ENCODE assay signal across 28 cellular contexts in genomic region chr14:51901475-51902024, GRCh38. TPM values are rescaled to one million over a fixed set of nuclear protein-coding genes. Genes with fewer than 3 reads are reported as not detected.
DNase-seq lines count a peak whose midpoint lies in the region; ATAC-seq and TF ChIP-seq lines count a peak whose summit lies in the region.
"Had no signal": no experiment of that assay in that cellular context is flagged by ENCODE, and none has a peak within 500 bp of the region (broad histone marks: within the 10 kb centered on the region; RNA-seq: fewer than 3 reads in every experiment).

No MANE protein-coding gene starts in this region.

- peaks cover 86% of the 10 kb centered on the region for H3K36me3 Mint-ChIP-seq in activated T-cell treated with anti-CD3 and anti-CD28 coated beads, Interleukin-2, amount 50 U/mL, for 24 hours (ENCODE audit: low read depth)
- peaks cover 88% of the 10 kb centered on the region for H3K36me3 Mint-ChIP-seq in CD4-positive, alpha-beta T cell (ENCODE audit: low read depth)
- H3K36me3 Mint-ChIP-seq in T-helper 17 cell (ENCODE audit: low read depth) (no peaks in the 10 kb centered on the region), memory B cell (peaks cover 24% of the 10 kb centered on the region)
- H3K36me3 Mint-ChIP-seq: mesothelial cell of epicardium, type B pancreatic cell had no signal

- H3K4me1 Mint-ChIP-seq in activated T-cell treated with anti-CD3 and anti-CD28 coated beads, Interleukin-2, amount 50 U/mL, for 24 hours (ENCODE audit: low read depth), result peaks cover 71% of the 10 kb centered on the region
- H3K4me1 Mint-ChIP-seq in CD4-positive, alpha-beta T cell (ENCODE audit: low read depth), result peaks cover 81% of the 10 kb centered on the region
- H3K4me1 Mint-ChIP-seq in T-helper 17 cell (peaks cover 38% of the 10 kb centered on the region), memory B cell (peaks cover 23% of the 10 kb centered on the region)
- H3K4me1 Mint-ChIP-seq: mesothelial cell of epicardium, nephron had no signal

- ATAC-seq in CD4-positive, alpha-beta T cell (ENCODE audit: poor library complexity), result peak; percentile 79
- ATAC-seq in T-helper 17 cell (peak; percentile 61), memory B cell (ENCODE audit: low read depth) (no peak), GM21576 (IDR thresholded peaks at IDR 0.05; ENCODE audit: unreplicated experiment) (no peak), HG03025 (IDR thresholded peaks at IDR 0.05; ENCODE audit: low FRiP score, unreplicated experiment) (no peak)
- ATAC-seq: A549; activated T-cell treated with anti-CD3 and anti-CD28 coated beads, Interleukin-2, amount 50 U/mL, for 72 hours; left ventricle myocardium superior; Panc1; pancreas had no signal

- CTCF ChIA-PET in CD4-positive, alpha-beta T cell (lab: Charles Lee), result interaction anchor here (0.6 to 1.4 kb wide), 6 partner anchors 12 to 77 kb away, joined by 3 to 5 read pairs (median 4); partner anchors contain the start of gene GNG2

- peaks cover 9% of the 10 kb centered on the region for H3K9me3 ChIP-seq in CD4-positive, alpha-beta T cell (ENCODE audit: control insufficient read depth, low read length)
- H3K9me3 ChIP-seq in T-helper 17 cell (ENCODE audit: control insufficient read depth, low read length, poor library complexity, severe bottlenecking), result peaks cover 18% of the 10 kb centered on the region
- H3K9me3 ChIP-seq: pancreas had no signal

- intact Hi-C loops in CD4-positive, alpha-beta T cell (cut with DNase I, micrococcal nuclease), result loop anchor here in 1 of 2 experiments (10.0 kb wide), 1 partner anchor 47 kb away; no protein-coding TSS in a partner anchor

- no peak overlapping the region for H3K4me3 Mint-ChIP-seq in activated T-cell treated with anti-CD3 and anti-CD28 coated beads, Interleukin-2, amount 50 U/mL, for 24 hours
- H3K4me3 Mint-ChIP-seq in CD4-positive, alpha-beta T cell, result no peak overlapping the region
- H3K4me3 Mint-ChIP-seq in T-helper 17 cell (no peak overlapping the region), memory B cell (no peak overlapping the region)
- H3K4me3 Mint-ChIP-seq: activated T-cell treated with anti-CD3 and anti-CD28 coated beads, Interleukin-2, amount 50 U/mL, for 72 hours; mesothelial cell of epicardium; nephron; type B pancreatic cell had no signal

- H3K27ac Mint-ChIP-seq in activated T-cell treated with anti-CD3 and anti-CD28 coated beads, Interleukin-2, amount 50 U/mL, for 24 hours, result peak overlapping the region; percentile 10
- H3K27ac Mint-ChIP-seq in CD4-positive, alpha-beta T cell, result peak overlapping the region; percentile 65
- H3K27ac Mint-ChIP-seq in T-helper 17 cell, result peak overlapping the region; percentile 77
- H3K27ac Mint-ChIP-seq in memory B cell, result peak overlapping the region; percentile 14
- H3K27ac Mint-ChIP-seq: mesothelial cell of epicardium, nephron, type B pancreatic cell had no signal

- H3K27me3 ChIP-seq in CD4-positive, alpha-beta T cell (ENCODE audit: control insufficient read depth, insufficient read depth, low read length), result no peaks in the 10 kb centered on the region
- H3K27me3 ChIP-seq: pancreas had no signal

- no peak for TF ChIP-seq CTCF in CD4-positive, alpha-beta T cell (IDR thresholded peaks at IDR 0.05)

- POLR2A ChIA-PET in CD4-positive, alpha-beta T cell (lab: Charles Lee), result interaction anchor here (0.6 kb wide), 1 partner anchor 12 kb away, joined by 3 read pairs; no protein-coding TSS in a partner anchor

- peaks cover 19% of the 10 kb centered on the region for H3K9me3 Mint-ChIP-seq in activated T-cell treated with anti-CD3 and anti-CD28 coated beads, Interleukin-2, amount 50 U/mL, for 24 hours
- no peaks in the 10 kb centered on the region for H3K9me3 Mint-ChIP-seq in CD4-positive, alpha-beta T cell
- peaks cover 2% of the 10 kb centered on the region for H3K9me3 Mint-ChIP-seq in memory B cell
- H3K9me3 Mint-ChIP-seq: nephron, type B pancreatic cell had no signal

- no peaks in the 10 kb centered on the region for H3K27me3 Mint-ChIP-seq in activated T-cell treated with anti-CD3 and anti-CD28 coated beads, Interleukin-2, amount 50 U/mL, for 24 hours
- no peaks in the 10 kb centered on the region for H3K27me3 Mint-ChIP-seq in CD4-positive, alpha-beta T cell
- no peaks in the 10 kb centered on the region for H3K27me3 Mint-ChIP-seq in T-helper 17 cell
- no peaks in the 10 kb centered on the region for H3K27me3 Mint-ChIP-seq in memory B cell
- H3K27me3 Mint-ChIP-seq: type B pancreatic cell had no signal

- no peak for DNase-seq in activated T-cell treated with anti-CD3 and anti-CD28 coated beads, Interleukin-2, amount 50 U/mL, for 24 hours
- no peak for DNase-seq in activated T-cell treated with anti-CD3 and anti-CD28 coated beads for 4 hours
- peak in 6 of 10 experiments; percentile 5 to 36 (median 10) for DNase-seq in CD4-positive, alpha-beta T cell
- DNase-seq in T-helper 17 cell, result no peak
- DNase-seq in memory B cell (ENCODE audit: low spot score in 2 of 2), result no peak
- no peak for DNase-seq in globus pallidus (ENCODE audit: low spot score)
- DNase-seq: activated T-cell treated with anti-CD3 and anti-CD28 coated beads, Interleukin-2, amount 50 U/mL, for 72 hours; AML-193; DMS79; GF-D8; glutamatergic neuron; left ventricle myocardium superior; NCI-H1092 treated with DMSO at 0.1 percent for 48 hours; NCI-H187 treated with DMSO at 0.1 percent for 48 hours; NCI-H524 treated with DMSO at 0.1 percent for 48 hours; NK-92 treated with Interleukin-12 subunit alpha and Interleukin-12 subunit beta, amount 100 ng/mL, for 24 hours; pancreas; retina; SHP77 treated with DMSO at 0.1 percent for 48 hours; small intestine; SW 1271 had no signal

- H3K27ac ChIP-seq in CD4-positive, alpha-beta T cell (ENCODE audit: low read depth, low read length), result no peak overlapping the region
- H3K27ac ChIP-seq: A549, pancreas had no signal

RNA-seq across cellular contexts. Expression of gene GNG2, which starts 41.1 kb away (rescaled TPM):
- total RNA-seq in CD4-positive, alpha-beta T cell, result 100 to 1,000 TPM; 138 to 139 TPM
- 100 to 1,000 TPM; 194 to 208 TPM for total RNA-seq in T-helper 17 cell

Comparison
In these comparisons a context has a peak if more than half of its experiments do, and no peak if none do; other contexts are left out.
1. DNase-seq: peak in CD4-positive, alpha-beta T cell (6 of 10); none in activated T-cell treated with anti-CD3 and anti-CD28 coated beads, Interleukin-2, amount 50 U/mL, for 24 hours (single experiment), activated T-cell treated with anti-CD3 and anti-CD28 coated beads for 4 hours (single experiment), T-helper 17 cell (0 of 3), memory B cell (0 of 2) and globus pallidus (single experiment).
2. H3K27ac Mint-ChIP-seq: peak in every context shown above with its lines; median percentile 77 in T-helper 17 cell; 65 in CD4-positive, alpha-beta T cell; 14 in memory B cell; 10 in activated T-cell treated with anti-CD3 and anti-CD28 coated beads, Interleukin-2, amount 50 U/mL, for 24 hours.
3. ATAC-seq: peak in CD4-positive, alpha-beta T cell (single experiment) and T-helper 17 cell (single experiment); none in memory B cell (single experiment), GM21576 (single experiment) and HG03025 (single experiment).